21 cellular contexts compared by ENCODE assay signal in genomic region chr10:123553810-123554430, GRCh38.
A peak's percentile ranks its signal among the peaks of the same experiment; 100 is the strongest.
DNase-seq lines count a peak whose midpoint lies in the region; ATAC-seq and TF ChIP-seq lines count a peak whose summit lies in the region.
"Had no signal": no experiment of that assay in that cellular context is flagged by ENCODE, and none has a peak within 500 bp of the region (broad histone marks: within the 10 kb centered on the region; RNA-seq: fewer than 3 reads in every experiment).

No MANE protein-coding gene starts in this region.

- H3K27ac ChIP-seq in BLaER1 = peak overlapping the region; percentile 88
- H3K27ac ChIP-seq: adrenal gland, skin epidermis had no signal

- no peak overlapping the region for H3K4me3 ChIP-seq in BLaER1
- H3K4me3 ChIP-seq: adrenal gland, skin epidermis had no signal

- H3K36me3 ChIP-seq in BLaER1 = peaks cover 2% of the 10 kb centered on the region
- H3K36me3 ChIP-seq: adrenal gland had no signal

- no peaks in the 10 kb centered on the region for H3K36me3 Mint-ChIP-seq in progenitor cell of endocrine pancreas (ENCODE audit: insufficient read depth)
- H3K36me3 Mint-ChIP-seq: natural killer cell treated with Interleukin-12 subunit alpha and Interleukin-12 subunit beta and Interleukin-15 and Interleukin-18, amount 100 ng/mL, for 72 hours had no signal

- H3K4me1 Mint-ChIP-seq in progenitor cell of endocrine pancreas (ENCODE audit: low read depth) = no peaks in the 10 kb centered on the region

- H3K9me3 ChIP-seq in BLaER1 = peaks cover 31% of the 10 kb centered on the region
- H3K9me3 ChIP-seq: adrenal gland, SK-N-SH had no signal

- H3K9ac ChIP-seq in BLaER1 = peak overlapping the region; percentile 11; the same call in 1 of the 2 replicates
- H3K9ac ChIP-seq: SK-N-SH had no signal

- H4K20me1 ChIP-seq in BLaER1 = no peaks in the 10 kb centered on the region

- peak; percentile 98 for DNase-seq in NCI-H526 treated with DMSO at 0.1 percent for 48 hours (lab: John Stamatoyannopoulos, UW)
- DNase-seq in NCI-H82 treated with DMSO at 0.1 percent for 48 hours (lab: John Stamatoyannopoulos, UW; ENCODE audit: unreplicated experiment) = no peak
- no peak for DNase-seq in NCI-H1694 (lab: John Stamatoyannopoulos, UW)
- no peak for DNase-seq in HCEC 1CT
- DNase-seq in progenitor cell of endocrine pancreas (ENCODE audit: low spot score, unreplicated experiment) = no peak
- DNase-seq: adrenal gland; C1 segment of cervical spinal cord; left colon; NCI-H1417 treated with DMSO at 0.1 percent for 48 hours; NCI-H2171 treated with DMSO at 0.1 percent for 48 hours; SK-N-SH; stimulated activated CD4-positive, alpha-beta T cell treated with anti-CD3 and anti-CD28 coated beads, Interleukin-2, amount 100 ng/mL, for 48 hours; substantia nigra; T-helper 9 cell had no signal

- ATAC-seq in GM19324 (IDR thresholded peaks at IDR 0.05; ENCODE audit: low FRiP score, unreplicated experiment) = peak; percentile 35
- ATAC-seq in HG02642 (IDR thresholded peaks at IDR 0.05; ENCODE audit: poor library complexity, unreplicated experiment) = peak; percentile 45
- ATAC-seq: activated CD4-positive, CD25-positive, alpha-beta regulatory T cell treated with anti-CD3 and anti-CD28 coated beads, Interleukin-2, amount 50 U/mL, for 24 hours; esophagus mucosa; left colon; natural killer cell treated with Interleukin-12 subunit alpha and Interleukin-12 subunit beta and Interleukin-15 and Interleukin-18, amount 100 ng/mL, for 72 hours had no signal

- H3K27me3 Mint-ChIP-seq in progenitor cell of endocrine pancreas = peaks cover 32% of the 10 kb centered on the region

- H3K9me3 Mint-ChIP-seq in progenitor cell of endocrine pancreas (ENCODE audit: low read depth) = no peaks in the 10 kb centered on the region
- H3K9me3 Mint-ChIP-seq: natural killer cell treated with Interleukin-12 subunit alpha and Interleukin-12 subunit beta and Interleukin-15 and Interleukin-18, amount 100 ng/mL, for 72 hours had no signal

- H3K27ac Mint-ChIP-seq in progenitor cell of endocrine pancreas = no peak overlapping the region
- H3K27ac Mint-ChIP-seq: natural killer cell treated with Interleukin-12 subunit alpha and Interleukin-12 subunit beta and Interleukin-15 and Interleukin-18, amount 100 ng/mL, for 72 hours had no signal

- H3K4me3 Mint-ChIP-seq in progenitor cell of endocrine pancreas (ENCODE audit: low read depth) = no peak overlapping the region
- H3K4me3 Mint-ChIP-seq: natural killer cell treated with Interleukin-12 subunit alpha and Interleukin-12 subunit beta and Interleukin-15 and Interleukin-18, amount 100 ng/mL, for 72 hours had no signal

- TF ChIP-seq CTCF in progenitor cell of endocrine pancreas (IDR thresholded peaks at IDR 0.05; ENCODE audit: unreplicated experiment) = no peak

- H3K27me3 ChIP-seq in BLaER1 = no peaks in the 10 kb centered on the region

- H3K4me2 ChIP-seq in BLaER1 = peak overlapping the region; percentile 84
- H3K4me2 ChIP-seq: SK-N-SH had no signal

- H3K4me1 ChIP-seq in BLaER1 = peaks cover 100% of the 10 kb centered on the region
- H3K4me1 ChIP-seq: adrenal gland had no signal
